1 cellular context compared by ENCODE assay signal in genomic region chr3:150467381-150467780, GRCh38.
TF ChIP-seq lines count a peak whose summit lies in the region.

No MANE protein-coding gene starts in this region.

TF ChIP-seq in GM23338, 12 proteins besides CTCF, POLR2A, EP300 and RAD21 (continued from another document):
- TF ChIP-seq, protein P1, sequence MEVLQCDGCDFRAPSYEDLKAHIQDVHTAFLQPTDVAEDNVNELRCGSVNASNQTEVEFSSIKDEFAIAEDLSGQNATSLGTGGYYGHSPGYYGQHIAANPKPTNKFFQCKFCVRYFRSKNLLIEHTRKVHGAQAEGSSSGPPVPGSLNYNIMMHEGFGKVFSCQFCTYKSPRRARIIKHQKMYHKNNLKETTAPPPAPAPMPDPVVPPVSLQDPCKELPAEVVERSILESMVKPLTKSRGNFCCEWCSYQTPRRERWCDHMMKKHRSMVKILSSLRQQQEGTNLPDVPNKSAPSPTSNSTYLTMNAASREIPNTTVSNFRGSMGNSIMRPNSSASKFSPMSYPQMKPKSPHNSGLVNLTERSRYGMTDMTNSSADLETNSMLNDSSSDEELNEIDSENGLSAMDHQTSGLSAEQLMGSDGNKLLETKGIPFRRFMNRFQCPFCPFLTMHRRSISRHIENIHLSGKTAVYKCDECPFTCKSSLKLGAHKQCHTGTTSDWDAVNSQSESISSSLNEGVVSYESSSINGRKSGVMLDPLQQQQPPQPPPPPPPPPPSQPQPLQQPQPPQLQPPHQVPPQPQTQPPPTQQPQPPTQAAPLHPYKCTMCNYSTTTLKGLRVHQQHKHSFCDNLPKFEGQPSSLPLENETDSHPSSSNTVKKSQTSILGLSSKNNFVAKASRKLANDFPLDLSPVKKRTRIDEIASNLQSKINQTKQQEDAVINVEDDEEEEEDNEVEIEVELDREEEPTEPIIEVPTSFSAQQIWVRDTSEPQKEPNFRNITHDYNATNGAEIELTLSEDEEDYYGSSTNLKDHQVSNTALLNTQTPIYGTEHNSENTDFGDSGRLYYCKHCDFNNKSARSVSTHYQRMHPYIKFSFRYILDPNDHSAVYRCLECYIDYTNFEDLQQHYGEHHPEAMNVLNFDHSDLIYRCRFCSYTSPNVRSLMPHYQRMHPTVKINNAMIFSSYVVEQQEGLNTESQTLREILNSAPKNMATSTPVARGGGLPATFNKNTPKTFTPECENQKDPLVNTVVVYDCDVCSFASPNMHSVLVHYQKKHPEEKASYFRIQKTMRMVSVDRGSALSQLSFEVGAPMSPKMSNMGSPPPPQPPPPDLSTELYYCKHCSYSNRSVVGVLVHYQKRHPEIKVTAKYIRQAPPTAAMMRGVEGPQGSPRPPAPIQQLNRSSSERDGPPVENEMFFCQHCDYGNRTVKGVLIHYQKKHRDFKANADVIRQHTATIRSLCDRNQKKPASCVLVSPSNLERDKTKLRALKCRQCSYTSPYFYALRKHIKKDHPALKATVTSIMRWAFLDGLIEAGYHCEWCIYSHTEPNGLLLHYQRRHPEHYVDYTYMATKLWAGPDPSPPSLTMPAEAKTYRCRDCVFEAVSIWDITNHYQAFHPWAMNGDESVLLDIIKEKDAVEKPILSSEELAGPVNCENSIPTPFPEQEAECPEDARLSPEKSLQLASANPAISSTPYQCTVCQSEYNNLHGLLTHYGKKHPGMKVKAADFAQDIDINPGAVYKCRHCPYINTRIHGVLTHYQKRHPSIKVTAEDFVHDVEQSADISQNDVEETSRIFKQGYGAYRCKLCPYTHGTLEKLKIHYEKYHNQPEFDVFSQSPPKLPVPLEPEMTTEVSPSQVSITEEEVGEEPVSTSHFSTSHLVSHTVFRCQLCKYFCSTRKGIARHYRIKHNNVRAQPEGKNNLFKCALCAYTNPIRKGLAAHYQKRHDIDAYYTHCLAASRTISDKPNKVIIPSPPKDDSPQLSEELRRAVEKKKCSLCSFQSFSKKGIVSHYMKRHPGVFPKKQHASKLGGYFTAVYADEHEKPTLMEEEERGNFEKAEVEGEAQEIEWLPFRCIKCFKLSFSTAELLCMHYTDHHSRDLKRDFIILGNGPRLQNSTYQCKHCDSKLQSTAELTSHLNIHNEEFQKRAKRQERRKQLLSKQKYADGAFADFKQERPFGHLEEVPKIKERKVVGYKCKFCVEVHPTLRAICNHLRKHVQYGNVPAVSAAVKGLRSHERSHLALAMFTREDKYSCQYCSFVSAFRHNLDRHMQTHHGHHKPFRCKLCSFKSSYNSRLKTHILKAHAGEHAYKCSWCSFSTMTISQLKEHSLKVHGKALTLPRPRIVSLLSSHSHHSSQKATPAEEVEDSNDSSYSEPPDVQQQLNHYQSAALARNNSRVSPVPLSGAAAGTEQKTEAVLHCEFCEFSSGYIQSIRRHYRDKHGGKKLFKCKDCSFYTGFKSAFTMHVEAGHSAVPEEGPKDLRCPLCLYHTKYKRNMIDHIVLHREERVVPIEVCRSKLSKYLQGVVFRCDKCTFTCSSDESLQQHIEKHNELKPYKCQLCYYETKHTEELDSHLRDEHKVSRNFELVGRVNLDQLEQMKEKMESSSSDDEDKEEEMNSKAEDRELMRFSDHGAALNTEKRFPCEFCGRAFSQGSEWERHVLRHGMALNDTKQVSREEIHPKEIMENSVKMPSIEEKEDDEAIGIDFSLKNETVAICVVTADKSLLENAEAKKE (CRISPR knock-in tag; IDR thresholded peaks at IDR 0.05), result no peak
- no peak for TF ChIP-seq ZNF114 (CRISPR knock-in tag; IDR thresholded peaks at IDR 0.05)
- no peak for TF ChIP-seq EZH2phosphoT487 (IDR thresholded peaks at IDR 0.05; ENCODE audit: unreplicated experiment)
- TF ChIP-seq NANOG (IDR thresholded peaks at IDR 0.05; ENCODE audit: borderline replicate concordance), result no peak
- no peak for TF ChIP-seq CREB1 (CRISPR knock-in tag; IDR thresholded peaks at IDR 0.05; ENCODE audit: low read depth)
- TF ChIP-seq JUNB (IDR thresholded peaks at IDR 0.05; ENCODE audit: unreplicated experiment), result no peak
- no peak for TF ChIP-seq STAT1 (IDR thresholded peaks at IDR 0.05; ENCODE audit: unreplicated experiment)
- no peak for TF ChIP-seq REST (IDR thresholded peaks at IDR 0.05; ENCODE audit: unreplicated experiment)
